In the genomic region with DNA sequence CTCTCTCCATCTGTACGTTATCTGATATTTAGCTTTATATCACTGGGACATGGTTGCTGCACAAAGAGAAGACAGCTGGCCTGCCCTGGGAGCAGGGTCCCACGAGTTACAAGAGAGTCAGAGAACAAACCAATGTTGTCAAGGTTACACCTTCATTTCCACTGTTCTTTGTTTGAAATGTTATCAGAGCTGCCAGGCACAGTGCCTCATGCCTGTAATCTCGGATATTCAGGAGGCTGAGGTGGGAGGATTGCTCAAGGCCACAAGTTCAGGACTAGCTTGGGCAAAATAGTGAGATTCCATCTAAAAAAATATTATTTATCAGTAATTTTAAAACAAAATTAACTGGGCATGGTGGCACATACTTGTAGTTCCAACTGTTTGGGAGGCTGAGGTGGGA, we compare ENCODE assay signal across 16 cellular contexts.
"Had no signal": no experiment of that assay in that cellular context is flagged by ENCODE, and none has a peak within 500 bp of the region (broad histone marks: within the 10 kb centered on the region; RNA-seq: fewer than 3 reads in every experiment).

No MANE protein-coding gene starts in this region.

- DNase-seq: activated CD4-positive, alpha-beta T cell treated with anti-CD3 and anti-CD28 coated beads, Interleukin-2, amount 10 ng/mL, durations not matched to agents 24 days and 14 days; activated CD8-positive, alpha-beta T cell treated with anti-CD3 and anti-CD28 coated beads, Interleukin-2, amount 10 ng/mL, durations not matched to agents 7 days and 5 days; activated naive CD4-positive, alpha-beta T cell treated with Interleukin-2 at 50 U/mL for 16 hours; activated naive CD8-positive, alpha-beta T cell treated with anti-CD3 and anti-CD28 coated beads, Interleukin-2, amount 10 ng/mL, durations not matched to agents 7 days and 5 days; activated T-cell treated with anti-CD3 and anti-CD28 coated beads, Interleukin-2, amount 50 U/mL, for 24 hours; anterior cingulate cortex; colonic mucosa; immature natural killer cell; mesendoderm; natural killer cell; occipital lobe; stimulated activated naive CD8-positive, alpha-beta T cell treated with anti-CD3 and anti-CD28 coated beads, Interleukin-15, Interleukin-2, amounts not matched to agents 100 U/mL and 50 U/mL, for 24 hours; substantia nigra; T-helper 2 cell had no signal

- H3K27me3 ChIP-seq: colonic mucosa, tibial nerve had no signal

- H3K9me3 ChIP-seq: colonic mucosa, tibial nerve had no signal

- FAIRE-seq: urothelium cell line had no signal

- H3K4me3 ChIP-seq: colonic mucosa, tibial nerve had no signal

- ATAC-seq: activated CD8-positive, alpha-beta T cell treated with anti-CD3 and anti-CD28 coated beads, Interleukin-2, amount 10 ng/mL, durations not matched to agents 7 days and 5 days; natural killer cell; stimulated activated naive CD8-positive, alpha-beta T cell treated with anti-CD3 and anti-CD28 coated beads, Interleukin-15, Interleukin-2, amounts not matched to agents 100 U/mL and 50 U/mL, for 24 hours had no signal

- H3K4me1 ChIP-seq: colonic mucosa, tibial nerve had no signal

- H3K27ac ChIP-seq: colonic mucosa, tibial nerve had no signal
